In genomic region chr7:15104411-15105092, GRCh38 we compare ENCODE assay signal across 20 cellular contexts.
DNase-seq lines count a peak whose midpoint lies in the region; ATAC-seq and TF ChIP-seq lines count a peak whose summit lies in the region.
"Had no signal": no experiment of that assay in that cellular context is flagged by ENCODE, and none has a peak within 500 bp of the region (broad histone marks: within the 10 kb centered on the region; RNA-seq: fewer than 3 reads in every experiment).

No MANE protein-coding gene starts in this region.

- H3K9me3 Mint-ChIP-seq in activated CD8-positive, alpha-beta T cell treated with anti-CD3 and anti-CD28 coated beads for 36 hours = peaks cover 7% of the 10 kb centered on the region

- no peak for TF ChIP-seq RAD21 in neural cell (conservative IDR thresholded peaks at IDR 0.05)

- H3K27ac Mint-ChIP-seq in activated CD8-positive, alpha-beta T cell treated with anti-CD3 and anti-CD28 coated beads for 36 hours = no peak overlapping the region
- H3K27ac Mint-ChIP-seq: activated CD4-positive, alpha-beta T cell treated with anti-CD3 and anti-CD28 coated beads for 36 hours; naive thymus-derived CD4-positive, alpha-beta T cell had no signal

- DNase-seq in M059J (ENCODE audit: low read depth) = peak; percentile 50
- DNase-seq in NCI-H2081 (lab: John Stamatoyannopoulos, UW) = peak; percentile 64 to 81
- no peak for DNase-seq in activated CD8-positive, alpha-beta T cell treated with anti-CD3 and anti-CD28 coated beads for 36 hours
- no peak for DNase-seq in activated CD8-positive, alpha-beta memory T cell treated with anti-CD3 and anti-CD28 coated beads, Interleukin-2, amount 50 U/mL, for 4 hours
- DNase-seq: activated CD4-positive, alpha-beta T cell treated with anti-CD3 and anti-CD28 coated beads for 36 hours; activated CD8-positive, alpha-beta memory T cell treated with anti-CD3 and anti-CD28 coated beads, Interleukin-2, amount 50 U/mL, for 48 hours; aorta; esophagus squamous epithelium; head of caudate nucleus; mammary epithelial cell; naive thymus-derived CD4-positive, alpha-beta T cell; NCI-H510A; PC-3; small intestine; stimulated activated CD4-positive, alpha-beta T cell treated with anti-CD3 and anti-CD28 coated beads, Interleukin-4, amount 100 ng/mL, for 1 hour had no signal

- TF ChIP-seq EP300 in neural cell (conservative IDR thresholded peaks at IDR 0.05; ENCODE audit: poor library complexity, severe bottlenecking) = no peak

- no peaks in the 10 kb centered on the region for H3K36me3 ChIP-seq in neural cell (ENCODE audit: insufficient read depth, low read length)
- H3K36me3 ChIP-seq: esophagus squamous epithelium, SJSA1 had no signal

- POLR2A ChIA-PET in activated CD8-positive, alpha-beta T cell treated with anti-CD3 and anti-CD28 coated beads for 36 hours (lab: Charles Lee) = no interaction called here

- no peaks in the 10 kb centered on the region for H3K4me1 Mint-ChIP-seq in activated CD8-positive, alpha-beta T cell treated with anti-CD3 and anti-CD28 coated beads for 36 hours (ENCODE audit: low read depth)
- H3K4me1 Mint-ChIP-seq: activated CD4-positive, alpha-beta T cell treated with anti-CD3 and anti-CD28 coated beads for 36 hours; naive thymus-derived CD4-positive, alpha-beta T cell had no signal

- H3K79me2 ChIP-seq in neural cell (replicated peaks; ENCODE audit: insufficient read depth, low read length) = no peaks in the 10 kb centered on the region

- ATAC-seq in activated CD8-positive, alpha-beta T cell treated with anti-CD3 and anti-CD28 coated beads for 36 hours = no peak
- ATAC-seq in HG02588 (IDR thresholded peaks at IDR 0.05; ENCODE audit: unreplicated experiment) = no peak
- ATAC-seq: activated CD4-positive, alpha-beta T cell treated with anti-CD3 and anti-CD28 coated beads for 36 hours; HepG2; naive thymus-derived CD4-positive, alpha-beta T cell; PC-3 had no signal

- intact Hi-C loops in activated CD8-positive, alpha-beta T cell treated with anti-CD3 and anti-CD28 coated beads for 36 hours (cut with micrococcal nuclease) = no loop called here

- H3K9ac ChIP-seq in neural cell (ENCODE audit: low read length) = no peak overlapping the region

- H3K4me3 Mint-ChIP-seq in activated CD8-positive, alpha-beta T cell treated with anti-CD3 and anti-CD28 coated beads for 36 hours = no peak overlapping the region
- H3K4me3 Mint-ChIP-seq: activated CD4-positive, alpha-beta T cell treated with anti-CD3 and anti-CD28 coated beads for 36 hours; naive thymus-derived CD4-positive, alpha-beta T cell had no signal

- no peaks in the 10 kb centered on the region for H4K20me1 ChIP-seq in neural cell (ENCODE audit: insufficient read depth)

- no peaks in the 10 kb centered on the region for H3K9me3 ChIP-seq in neural cell (ENCODE audit: low read length)
- H3K9me3 ChIP-seq: esophagus squamous epithelium, SJSA1 had no signal

- H3F3A ChIP-seq in neural cell (ENCODE audit: insufficient read depth, low read length, poor library complexity, severe bottlenecking) = no peaks in the 10 kb centered on the region

- H3K27me3 ChIP-seq in neural cell (ENCODE audit: insufficient read depth, low read depth, low read length) = no peaks in the 10 kb centered on the region
- H3K27me3 ChIP-seq: esophagus squamous epithelium, SJSA1 had no signal

- no peaks in the 10 kb centered on the region for H3K9me2 ChIP-seq in neural cell (ENCODE audit: insufficient read depth, low read length)

- TF ChIP-seq CTCF in neural cell (IDR thresholded peaks at IDR 0.05; ENCODE audit: poor library complexity, severe bottlenecking) = no peak
- TF ChIP-seq CTCF in activated CD8-positive, alpha-beta T cell treated with anti-CD3 and anti-CD28 coated beads for 36 hours (IDR thresholded peaks at IDR 0.05) = no peak

- CTCF ChIA-PET in activated CD8-positive, alpha-beta T cell treated with anti-CD3 and anti-CD28 coated beads for 36 hours (lab: Charles Lee) = no interaction called here

- no peaks in the 10 kb centered on the region for H3K36me3 Mint-ChIP-seq in activated CD8-positive, alpha-beta T cell treated with anti-CD3 and anti-CD28 coated beads for 36 hours (ENCODE audit: low read depth)
- H3K36me3 Mint-ChIP-seq: naive thymus-derived CD4-positive, alpha-beta T cell had no signal

- no peaks in the 10 kb centered on the region for H3K27me3 Mint-ChIP-seq in activated CD8-positive, alpha-beta T cell treated with anti-CD3 and anti-CD28 coated beads for 36 hours
- H3K27me3 Mint-ChIP-seq: activated CD4-positive, alpha-beta T cell treated with anti-CD3 and anti-CD28 coated beads for 36 hours; naive thymus-derived CD4-positive, alpha-beta T cell had no signal

- no peak overlapping the region for H3K27ac ChIP-seq in neural cell (ENCODE audit: low read length)
- H3K27ac ChIP-seq: esophagus squamous epithelium, SJSA1 had no signal

- H3K4me3 ChIP-seq in neural cell (ENCODE audit: low read length) = no peak overlapping the region
- H3K4me3 ChIP-seq: esophagus squamous epithelium, SJSA1 had no signal

- no peak overlapping the region for H2AFZ ChIP-seq in neural cell (ENCODE audit: low read depth, low read length)

- H3K4me2 ChIP-seq in neural cell (ENCODE audit: low read length) = no peak overlapping the region

TF ChIP-seq in PFSK-1, 5 proteins besides CTCF, POLR2A, EP300 and RAD21:
- TF ChIP-seq POLR2AphosphoS5 (IDR thresholded peaks at IDR 0.05; ENCODE audit: low read depth, low read length) (peak; percentile 33; the same call in 1 of the 2 replicates), FOXP2 (optimal IDR thresholded peaks at IDR 0.05; ENCODE audit: borderline replicate concordance, extremely low read depth, extremely low read length, insufficient read depth) (no peak), REST (IDR thresholded peaks at IDR 0.05; ENCODE audit: insufficient read depth in 1 of 2, low read depth in 2 of 2, low read length in 2 of 2) (no peak), TAF1 (IDR thresholded peaks at IDR 0.05; ENCODE audit: borderline replicate concordance, insufficient read depth, low read length) (0 out of 2 replicates have a peak, but pooled peaks have one; percentile 21)

TF ChIP-seq in neural cell, 6 proteins besides CTCF, POLR2A, EP300 and RAD21:
- TF ChIP-seq POLR2AphosphoS5 (IDR thresholded peaks at IDR 0.05) (peak; percentile 23), TAF1 (IDR thresholded peaks at IDR 0.05; ENCODE audit: low read depth) (no peak), MXI1 (conservative IDR thresholded peaks at IDR 0.05; ENCODE audit: poor library complexity, severe bottlenecking) (no peak), EZH2 (IDR thresholded peaks at IDR 0.05; ENCODE audit: borderline replicate concordance, insufficient read depth, low read length, poor library complexity, severe bottlenecking) (no peak), SMC3 (conservative IDR thresholded peaks at IDR 0.05; ENCODE audit: poor library complexity) (no peak), REST (IDR thresholded peaks at IDR 0.05; ENCODE audit: borderline replicate concordance) (no peak)

Comparison
In these comparisons a context has a peak if more than half of its experiments do, and no peak if none do; other contexts are left out.
1. DNase-seq: peak in M059J (single experiment) and NCI-H2081 (2 of 2); none in activated CD8-positive, alpha-beta T cell treated with anti-CD3 and anti-CD28 coated beads for 36 hours (single experiment) and activated CD8-positive, alpha-beta memory T cell treated with anti-CD3 and anti-CD28 coated beads, Interleukin-2, amount 50 U/mL, for 4 hours (single experiment).